In genomic region chr4:103915224-103915869, GRCh38 we compare ENCODE assay signal across 8 cellular contexts.
DNase-seq lines count a peak whose midpoint lies in the region; ATAC-seq and TF ChIP-seq lines count a peak whose summit lies in the region.

No MANE protein-coding gene starts in this region.

- H2AFZ ChIP-seq in OCI-LY1 (ENCODE audit: low read length) = no peak overlapping the region

- H3K4me2 ChIP-seq in OCI-LY1 (ENCODE audit: low read length) = no peak overlapping the region

- ATAC-seq in GM18907 (IDR thresholded peaks at IDR 0.05; ENCODE audit: unreplicated experiment) (peak; percentile 90), HG03039 (IDR thresholded peaks at IDR 0.05; ENCODE audit: unreplicated experiment) (peak; percentile 90), Right ventricle myocardium superior (ENCODE audit: poor library complexity) (no peak)

- H3F3A ChIP-seq in OCI-LY1 (ENCODE audit: insufficient read depth, low read length) = no peaks in the 10 kb centered on the region

- no peaks in the 10 kb centered on the region for H3K4me1 ChIP-seq in OCI-LY1 (ENCODE audit: insufficient read depth, low read length, severe bottlenecking)

- intact Hi-C loops in Right ventricle myocardium superior (cut with DNase I) = no loop called here

- H3K9ac ChIP-seq in OCI-LY1 (ENCODE audit: low read length) = no peak overlapping the region

- no peak overlapping the region for H3K4me3 ChIP-seq in OCI-LY1 (ENCODE audit: low read depth, low read length, poor library complexity, severe bottlenecking)
- no peak overlapping the region for H3K4me3 ChIP-seq in foreskin fibroblast (ENCODE audit: low read depth in 1 of 2, low read length in 2 of 2)

- TF ChIP-seq CTCF in AG09319 (IDR thresholded peaks at IDR 0.05; ENCODE audit: low read depth, low read length) = peak; percentile 60
- TF ChIP-seq CTCF in OCI-LY1 (IDR thresholded peaks at IDR 0.05; ENCODE audit: low read length) = peak; percentile 41
- TF ChIP-seq CTCF in foreskin fibroblast (IDR thresholded peaks at IDR 0.05; ENCODE audit: low read depth, low read length) = peak; percentile 49

- DNase-seq in AG09319 (ENCODE audit: extremely low read depth, low read depth) = no peak
- peak in 1 of 2 donors; percentile 33 for DNase-seq in foreskin fibroblast
- DNase-seq in activated naive CD4-positive, alpha-beta T cell (lab: John Stamatoyannopoulos, UW) = no peak
- no peak for DNase-seq in NCI-H774 (lab: John Stamatoyannopoulos, UW)
- no peak for DNase-seq in Right ventricle myocardium superior

- H3K27me3 ChIP-seq in OCI-LY1 (ENCODE audit: insufficient read depth, low read length) = no peaks in the 10 kb centered on the region

- H3K9me3 ChIP-seq in OCI-LY1 (ENCODE audit: low read length) = no peaks in the 10 kb centered on the region

- H4K20me1 ChIP-seq in OCI-LY1 (ENCODE audit: insufficient read depth, low read length) = no peaks in the 10 kb centered on the region

- H3K79me2 ChIP-seq in OCI-LY1 (ENCODE audit: insufficient read depth, low read length) = no peaks in the 10 kb centered on the region

- no peaks in the 10 kb centered on the region for H3K9me2 ChIP-seq in OCI-LY1 (ENCODE audit: low read depth, low read length)

- no peaks in the 10 kb centered on the region for H3K36me3 ChIP-seq in OCI-LY1 (ENCODE audit: insufficient read depth, low read length)

- H3K27ac ChIP-seq in OCI-LY1 (ENCODE audit: low read depth, low read length, poor library complexity, severe bottlenecking) = no peak overlapping the region
